In genomic region chr11:80826808-80827207, GRCh38 we compare ENCODE assay signal across 6 cellular contexts.
"Had no signal": no experiment of that assay in that cellular context is flagged by ENCODE, and none has a peak within 500 bp of the region (broad histone marks: within the 10 kb centered on the region; RNA-seq: fewer than 3 reads in every experiment).

No MANE protein-coding gene starts in this region.

- H3K4me3 ChIP-seq: K562 had no signal

- H3K9me3 Mint-ChIP-seq: IgD-negative memory B cell had no signal

- DNase-seq: IMR-90, KBM-7 had no signal

- H3K4me3 Mint-ChIP-seq: IgD-negative memory B cell had no signal

- H3K4me1 Mint-ChIP-seq: IgD-negative memory B cell had no signal

- H3K36me3 Mint-ChIP-seq: IgD-negative memory B cell had no signal

- H3K27ac Mint-ChIP-seq: IgD-negative memory B cell had no signal

- ATAC-seq: HepG2, K562 had no signal

- H3K27ac ChIP-seq: HL-60 had no signal
